Comparison of ENCODE assay signal across 1 cellular context in the genomic region with DNA sequence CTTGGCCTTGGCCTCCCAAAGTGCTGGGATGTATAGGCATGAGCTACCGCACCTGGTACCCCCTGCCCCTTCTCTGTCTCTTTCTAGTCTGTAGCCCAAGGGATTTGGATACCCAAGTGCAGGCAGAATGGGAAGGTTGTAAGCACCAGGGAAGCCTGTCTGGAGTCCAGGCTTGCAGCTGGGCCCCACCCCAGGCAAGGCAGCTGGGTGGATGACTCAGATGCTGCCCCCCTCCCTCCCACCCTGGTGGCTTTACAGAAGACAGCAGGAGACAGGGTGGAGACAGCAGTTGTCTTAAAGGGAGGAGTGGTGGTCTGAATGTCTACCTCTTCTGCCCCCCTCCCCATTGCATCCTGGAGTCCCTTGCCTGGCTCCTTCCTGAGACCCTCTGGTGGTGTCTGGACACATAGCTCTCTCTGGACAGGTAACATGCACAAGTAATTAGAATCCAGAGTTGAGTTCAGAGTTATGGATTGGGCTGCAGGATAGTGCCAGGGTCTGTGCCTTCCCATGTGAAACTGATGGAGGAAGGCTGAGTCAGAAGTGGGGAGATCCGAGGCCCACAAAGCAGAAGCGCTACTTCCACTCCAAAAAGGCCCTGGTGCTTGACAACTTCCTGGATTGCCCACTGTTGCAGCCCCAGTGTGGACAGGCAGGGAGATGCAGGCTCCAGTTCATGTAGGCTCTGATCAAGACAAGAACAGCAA.
TF ChIP-seq lines count a peak whose summit lies in the region.

No MANE protein-coding gene starts in this region.

TF ChIP-seq in GM12878, 131 proteins besides CTCF, POLR2A, EP300 and RAD21:
- peak; percentile 44; the same call in 1 of the 2 replicates for TF ChIP-seq CREM (IDR thresholded peaks at IDR 0.05; ENCODE audit: low read depth)
- TF ChIP-seq GATAD2B (conservative IDR thresholded peaks at IDR 0.05; ENCODE audit: low read depth): no peak
- no peak for TF ChIP-seq FOS (IDR thresholded peaks at IDR 0.05; ENCODE audit: borderline replicate concordance, extremely low read depth, insufficient read length)
- TF ChIP-seq BHLHE40 (IDR thresholded peaks at IDR 0.05; ENCODE audit: borderline replicate concordance in 1 of 2, low read depth in 2 of 2, low read length in 1 of 2): 0 out of 4 replicates have a peak, but pooled peaks of 1 of the 2 experiments have one; percentile 13
- peak in 1 of 2 experiments; percentile 68; a peak in 1 of 4 replicates for TF ChIP-seq ETV6 (conservative IDR thresholded peaks at IDR 0.05 in 1 of 2, IDR thresholded peaks at IDR 0.05 in 1 of 2; ENCODE audit: borderline replicate concordance in 1 of 2, low read depth in 1 of 2)
- no peak for TF ChIP-seq ATF7 (IDR thresholded peaks at IDR 0.05; ENCODE audit: low read depth)
- no peak for TF ChIP-seq SRF (IDR thresholded peaks at IDR 0.05; ENCODE audit: low read depth in 2 of 2, low read length in 2 of 2)
- no peak for TF ChIP-seq CEBPB (IDR thresholded peaks at IDR 0.05; ENCODE audit: borderline replicate concordance in 1 of 2, low read depth in 2 of 2, low read length in 2 of 2)
- 0 out of 2 replicates have a peak, but pooled peaks have one; percentile 8 for TF ChIP-seq PAX5 (IDR thresholded peaks at IDR 0.05; ENCODE audit: borderline replicate concordance, low read depth, low read length)
- peak; percentile 66 to 79; a peak in 3 of 4 replicates for TF ChIP-seq IKZF2 (IDR thresholded peaks at IDR 0.05)
- TF ChIP-seq, protein P1, sequence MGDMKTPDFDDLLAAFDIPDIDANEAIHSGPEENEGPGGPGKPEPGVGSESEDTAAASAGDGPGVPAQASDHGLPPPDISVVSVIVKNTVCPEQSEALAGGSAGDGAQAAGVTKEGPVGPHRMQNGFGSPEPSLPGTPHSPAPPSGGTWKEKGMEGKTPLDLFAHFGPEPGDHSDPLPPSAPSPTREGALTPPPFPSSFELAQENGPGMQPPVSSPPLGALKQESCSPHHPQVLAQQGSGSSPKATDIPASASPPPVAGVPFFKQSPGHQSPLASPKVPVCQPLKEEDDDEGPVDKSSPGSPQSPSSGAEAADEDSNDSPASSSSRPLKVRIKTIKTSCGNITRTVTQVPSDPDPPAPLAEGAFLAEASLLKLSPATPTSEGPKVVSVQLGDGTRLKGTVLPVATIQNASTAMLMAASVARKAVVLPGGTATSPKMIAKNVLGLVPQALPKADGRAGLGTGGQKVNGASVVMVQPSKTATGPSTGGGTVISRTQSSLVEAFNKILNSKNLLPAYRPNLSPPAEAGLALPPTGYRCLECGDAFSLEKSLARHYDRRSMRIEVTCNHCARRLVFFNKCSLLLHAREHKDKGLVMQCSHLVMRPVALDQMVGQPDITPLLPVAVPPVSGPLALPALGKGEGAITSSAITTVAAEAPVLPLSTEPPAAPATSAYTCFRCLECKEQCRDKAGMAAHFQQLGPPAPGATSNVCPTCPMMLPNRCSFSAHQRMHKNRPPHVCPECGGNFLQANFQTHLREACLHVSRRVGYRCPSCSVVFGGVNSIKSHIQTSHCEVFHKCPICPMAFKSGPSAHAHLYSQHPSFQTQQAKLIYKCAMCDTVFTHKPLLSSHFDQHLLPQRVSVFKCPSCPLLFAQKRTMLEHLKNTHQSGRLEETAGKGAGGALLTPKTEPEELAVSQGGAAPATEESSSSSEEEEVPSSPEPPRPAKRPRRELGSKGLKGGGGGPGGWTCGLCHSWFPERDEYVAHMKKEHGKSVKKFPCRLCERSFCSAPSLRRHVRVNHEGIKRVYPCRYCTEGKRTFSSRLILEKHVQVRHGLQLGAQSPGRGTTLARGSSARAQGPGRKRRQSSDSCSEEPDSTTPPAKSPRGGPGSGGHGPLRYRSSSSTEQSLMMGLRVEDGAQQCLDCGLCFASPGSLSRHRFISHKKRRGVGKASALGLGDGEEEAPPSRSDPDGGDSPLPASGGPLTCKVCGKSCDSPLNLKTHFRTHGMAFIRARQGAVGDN (IDR thresholded peaks at IDR 0.05): peak; percentile 72; the same call in 1 of the 2 replicates
- TF ChIP-seq MTA2 (IDR thresholded peaks at IDR 0.05; ENCODE audit: low read depth): peak; percentile 34; the same call in 1 of the 2 replicates
- TF ChIP-seq DPF2 (IDR thresholded peaks at IDR 0.05): peak; percentile 60; the same call in 1 of the 2 replicates
- TF ChIP-seq, protein P2, sequence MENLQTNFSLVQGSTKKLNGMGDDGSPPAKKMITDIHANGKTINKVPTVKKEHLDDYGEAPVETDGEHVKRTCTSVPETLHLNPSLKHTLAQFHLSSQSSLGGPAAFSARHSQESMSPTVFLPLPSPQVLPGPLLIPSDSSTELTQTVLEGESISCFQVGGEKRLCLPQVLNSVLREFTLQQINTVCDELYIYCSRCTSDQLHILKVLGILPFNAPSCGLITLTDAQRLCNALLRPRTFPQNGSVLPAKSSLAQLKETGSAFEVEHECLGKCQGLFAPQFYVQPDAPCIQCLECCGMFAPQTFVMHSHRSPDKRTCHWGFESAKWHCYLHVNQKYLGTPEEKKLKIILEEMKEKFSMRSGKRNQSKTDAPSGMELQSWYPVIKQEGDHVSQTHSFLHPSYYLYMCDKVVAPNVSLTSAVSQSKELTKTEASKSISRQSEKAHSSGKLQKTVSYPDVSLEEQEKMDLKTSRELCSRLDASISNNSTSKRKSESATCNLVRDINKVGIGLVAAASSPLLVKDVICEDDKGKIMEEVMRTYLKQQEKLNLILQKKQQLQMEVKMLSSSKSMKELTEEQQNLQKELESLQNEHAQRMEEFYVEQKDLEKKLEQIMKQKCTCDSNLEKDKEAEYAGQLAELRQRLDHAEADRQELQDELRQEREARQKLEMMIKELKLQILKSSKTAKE (IDR thresholded peaks at IDR 0.05; ENCODE audit: low read depth, poor library complexity, severe bottlenecking): no peak
- TF ChIP-seq SPI1 (IDR thresholded peaks at IDR 0.05; ENCODE audit: borderline replicate concordance, insufficient read depth, low read depth, low read length): peak; percentile 88
- TF ChIP-seq IKZF1 (conservative IDR thresholded peaks at IDR 0.05): peak; percentile 82
- peak; percentile 51 for TF ChIP-seq IRF4 (IDR thresholded peaks at IDR 0.05; ENCODE audit: low read depth, low read length)
- TF ChIP-seq EED (IDR thresholded peaks at IDR 0.05; ENCODE audit: low read depth): peak; percentile 90
- TF ChIP-seq RUNX3 (IDR thresholded peaks at IDR 0.05; ENCODE audit: low read length): peak; percentile 49
- TF ChIP-seq ZSCAN29 (IDR thresholded peaks at IDR 0.05): no peak
